Comparison of ENCODE assay signal across 8 cellular contexts in the genomic region with DNA sequence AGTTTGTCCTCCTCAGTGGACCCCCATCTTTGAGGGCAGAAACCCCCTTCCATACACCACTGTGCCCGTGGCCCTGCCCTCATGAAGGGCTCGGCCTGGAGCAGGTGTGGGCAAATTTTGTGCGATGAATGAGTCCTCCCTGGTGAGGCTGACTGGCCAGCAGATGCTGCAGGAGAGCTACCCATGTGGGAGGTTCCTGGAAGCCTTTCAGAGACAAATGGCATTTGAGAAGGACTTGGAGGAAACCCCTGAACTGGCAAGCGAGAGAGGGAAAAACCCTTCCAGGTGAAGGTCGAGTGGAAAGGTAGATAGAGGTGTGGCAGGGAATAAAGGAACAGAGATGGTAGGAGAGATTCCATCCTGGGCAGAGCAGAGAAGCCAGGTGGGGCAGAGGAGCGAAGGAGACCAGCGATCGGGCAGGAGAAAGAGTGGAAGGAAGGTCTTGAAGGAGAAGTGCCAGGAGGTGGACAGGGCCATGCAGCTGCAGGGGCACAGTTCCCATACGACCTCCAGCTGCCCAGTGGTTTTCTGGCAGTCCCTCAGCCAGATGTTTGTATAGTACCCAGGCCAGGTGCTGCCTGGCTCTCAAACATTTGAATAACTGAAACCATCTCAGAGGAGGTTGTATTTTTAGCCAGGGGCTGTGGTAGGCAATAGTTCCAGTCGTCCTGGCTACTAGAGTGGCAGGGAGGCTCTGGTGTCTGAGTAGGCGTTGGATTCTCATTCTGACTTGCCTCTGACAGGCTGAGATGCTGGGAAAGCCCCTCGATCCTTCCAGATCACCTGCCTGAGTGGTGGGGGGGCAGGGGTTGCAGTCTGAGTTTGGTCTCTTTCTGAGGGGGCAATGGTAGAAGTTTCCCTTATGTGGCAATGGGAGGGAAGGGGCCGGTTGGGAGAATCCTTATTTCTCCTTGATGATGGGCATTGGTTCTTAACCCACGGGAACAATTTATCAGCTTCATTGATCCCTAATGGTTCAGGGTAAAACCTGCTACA.
DNase-seq lines count a peak whose midpoint lies in the region; ATAC-seq, FAIRE-seq and TF ChIP-seq lines count a peak whose summit lies in the region.

No MANE protein-coding gene starts in this region.

- DNase-seq in GM12864 (ENCODE audit: low read depth) (peak; percentile 91), GM19239 (ENCODE audit: insufficient read length, low spot score) (peak; percentile 72), glomerular visceral epithelial cell (ENCODE audit: extremely low spot score) (no peak), T1000 (lab: John Stamatoyannopoulos, UW) (no peak), NCI-H82 (lab: John Stamatoyannopoulos, UW) (no peak), midbrain (lab: John Stamatoyannopoulos, UW) (no peak)
- DNase-seq in activated T-cell treated with anti-CD3 and anti-CD28 coated beads, Interleukin-2, amount 50 U/mL, for 24 hours: peak; percentile 49

- peaks cover 2% of the 10 kb centered on the region for H3K27me3 Mint-ChIP-seq in activated T-cell treated with anti-CD3 and anti-CD28 coated beads, Interleukin-2, amount 50 U/mL, for 24 hours

- TF ChIP-seq CTCF in GM12864 (IDR thresholded peaks at IDR 0.05; ENCODE audit: low read depth, low read length, missing control alignments): no peak

- H3K4me3 Mint-ChIP-seq in activated T-cell treated with anti-CD3 and anti-CD28 coated beads, Interleukin-2, amount 50 U/mL, for 24 hours: no peak overlapping the region

- H3K9me3 Mint-ChIP-seq in activated T-cell treated with anti-CD3 and anti-CD28 coated beads, Interleukin-2, amount 50 U/mL, for 24 hours: no peaks in the 10 kb centered on the region

- ATAC-seq in HG03025 (IDR thresholded peaks at IDR 0.05; ENCODE audit: low FRiP score, unreplicated experiment): peak; percentile 86

- H3K4me1 Mint-ChIP-seq in activated T-cell treated with anti-CD3 and anti-CD28 coated beads, Interleukin-2, amount 50 U/mL, for 24 hours (ENCODE audit: low read depth): peaks cover 15% of the 10 kb centered on the region

- peak; percentile 100 for FAIRE-seq in GM19239 (lab: Jason Lieb, UNC)

- H3K36me3 Mint-ChIP-seq in activated T-cell treated with anti-CD3 and anti-CD28 coated beads, Interleukin-2, amount 50 U/mL, for 24 hours (ENCODE audit: low read depth): no peaks in the 10 kb centered on the region

- H3K27ac Mint-ChIP-seq in activated T-cell treated with anti-CD3 and anti-CD28 coated beads, Interleukin-2, amount 50 U/mL, for 24 hours: no peak overlapping the region

- peak overlapping the region; percentile 19; the same call in 1 of the 2 replicates for H3K4me3 ChIP-seq in GM12864 (ENCODE audit: low read depth, low read length)

Comparison
In these comparisons a context has a peak if more than half of its experiments do, and no peak if none do; other contexts are left out.
1. DNase-seq: peak in GM12864 (single experiment), GM19239 (single experiment) and activated T-cell treated with anti-CD3 and anti-CD28 coated beads, Interleukin-2, amount 50 U/mL, for 24 hours (single experiment); none in glomerular visceral epithelial cell (single experiment), T1000 (single experiment), NCI-H82 (single experiment) and midbrain (single experiment).